Comparison of ENCODE assay signal across 12 cellular contexts in the genomic region with DNA sequence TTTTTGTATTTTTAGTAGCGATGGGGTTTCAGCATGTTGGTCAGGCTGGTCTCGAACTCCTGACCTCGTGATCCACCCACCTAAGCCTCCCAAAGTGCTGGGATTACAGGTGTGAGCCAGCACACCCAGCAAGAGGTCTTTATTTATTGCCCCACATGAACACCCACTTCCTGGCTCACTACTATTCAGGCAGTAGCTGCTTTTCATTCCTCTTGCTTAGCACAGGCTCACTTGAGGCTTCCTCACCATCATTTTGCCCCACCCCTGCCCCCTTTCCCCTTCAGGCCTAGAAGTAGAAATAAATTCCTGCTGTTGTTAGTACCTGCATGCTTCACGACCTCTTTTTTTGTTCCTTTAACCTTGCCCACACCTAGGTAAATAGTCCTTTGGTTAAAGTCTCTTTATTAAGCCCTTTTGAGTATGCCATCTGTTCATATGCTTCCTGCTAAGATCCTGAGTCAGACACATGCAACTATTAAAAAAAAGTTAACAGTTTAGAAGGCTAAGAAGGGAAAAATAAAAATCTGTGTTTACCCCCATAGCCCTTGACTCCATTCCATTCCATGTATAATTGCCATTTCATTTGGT. TPM values are rescaled to one million over a fixed set of nuclear protein-coding genes. Genes with fewer than 3 reads are reported as not detected.
DNase-seq lines count a peak whose midpoint lies in the region; TF ChIP-seq lines count a peak whose summit lies in the region.
"Had no signal": no experiment of that assay in that cellular context is flagged by ENCODE, and none has a peak within 500 bp of the region (broad histone marks: within the 10 kb centered on the region; RNA-seq: fewer than 3 reads in every experiment).

No MANE protein-coding gene starts in this region.

- no peak for TF ChIP-seq CTCF in lower leg skin (IDR thresholded peaks at IDR 0.05)

- in situ Hi-C loops in G401 (cut with HindIII; ENCODE audit: low sequenced_read_pairs), result no loop called here

- WGBS in lower leg skin, 2 donors, result 76 to 85% methylated on average over 4 of the region's 4 CpGs

- peaks cover 7% of the 10 kb centered on the region for H3K9me3 Mint-ChIP-seq in activated naive CD4-positive, alpha-beta T cell treated with anti-CD3 and anti-CD28 coated beads for 36 hours
- H3K9me3 Mint-ChIP-seq in dendritic cell treated with granulocyte-macrophage colony-stimulating factor and Interleukin-4, amounts not matched to agents 40 ng/mL and 50 ng/mL, for 4 days, result no peaks in the 10 kb centered on the region

- no peak overlapping the region for H3K4me3 ChIP-seq in lower leg skin (ENCODE audit: low read depth, poor library complexity, severe bottlenecking)
- H3K4me3 ChIP-seq: BLaER1 treated with 17β-estradiol and CSF1 and Interleukin-3, amounts not matched to agents 10 nM and 100 nM; GM23338 had no signal

- TF ChIP-seq POLR2A in lower leg skin (IDR thresholded peaks at IDR 0.05), result no peak

- CTCF ChIA-PET in activated naive CD4-positive, alpha-beta T cell treated with anti-CD3 and anti-CD28 coated beads for 36 hours (lab: Charles Lee), result interaction anchor here (1.0 kb wide), 1 partner anchor 10 kb away, joined by 3 read pairs; no protein-coding TSS in a partner anchor

- intact Hi-C loops in activated naive CD4-positive, alpha-beta T cell treated with anti-CD3 and anti-CD28 coated beads for 36 hours (cut with micrococcal nuclease), result no loop called here
- intact Hi-C loops in dendritic cell treated with granulocyte-macrophage colony-stimulating factor and Interleukin-4, amounts not matched to agents 40 ng/mL and 50 ng/mL, for 4 days (cut with micrococcal nuclease), result no loop called here
- intact Hi-C loops in lower leg skin (cut with DNase I; ENCODE audit: low total_unique reads), result no loop called here

- H3K4me3 Mint-ChIP-seq in activated naive CD4-positive, alpha-beta T cell treated with anti-CD3 and anti-CD28 coated beads for 36 hours, result no peak overlapping the region
- H3K4me3 Mint-ChIP-seq in dendritic cell treated with granulocyte-macrophage colony-stimulating factor and Interleukin-4, amounts not matched to agents 40 ng/mL and 50 ng/mL, for 4 days, result no peak overlapping the region
- H3K4me3 Mint-ChIP-seq: GM23338 had no signal

- H3K36me3 Mint-ChIP-seq in activated naive CD4-positive, alpha-beta T cell treated with anti-CD3 and anti-CD28 coated beads for 36 hours (ENCODE audit: low read depth), result no peaks in the 10 kb centered on the region
- H3K36me3 Mint-ChIP-seq in dendritic cell treated with granulocyte-macrophage colony-stimulating factor and Interleukin-4, amounts not matched to agents 40 ng/mL and 50 ng/mL, for 4 days (ENCODE audit: low read depth), result no peaks in the 10 kb centered on the region

- DNase-seq in activated naive CD4-positive, alpha-beta T cell treated with anti-CD3 and anti-CD28 coated beads for 36 hours, result peak; percentile 6
- DNase-seq in activated naive CD4-positive, alpha-beta T cell treated with anti-CD3 and anti-CD28 coated beads, Interleukin-2, amount 50 U/mL, for 16 hours, result no peak
- peak; percentile 57 for DNase-seq in G401 (ENCODE audit: low spot score)
- DNase-seq in renal cortical epithelial cell (ENCODE audit: low read depth), result peak; percentile 38
- no peak for DNase-seq in lower leg skin (ENCODE audit: low spot score in 2 of 2)
- DNase-seq in NCI-H1417 (lab: John Stamatoyannopoulos, UW), result no peak
- DNase-seq: EL, HCEC 1CT, NCI-H1930 had no signal

- H3K27me3 Mint-ChIP-seq in activated naive CD4-positive, alpha-beta T cell treated with anti-CD3 and anti-CD28 coated beads for 36 hours (ENCODE audit: low read depth), result no peaks in the 10 kb centered on the region
- H3K27me3 Mint-ChIP-seq in dendritic cell treated with granulocyte-macrophage colony-stimulating factor and Interleukin-4, amounts not matched to agents 40 ng/mL and 50 ng/mL, for 4 days, result peaks cover 12% of the 10 kb centered on the region

- no peak overlapping the region for H3K27ac Mint-ChIP-seq in activated naive CD4-positive, alpha-beta T cell treated with anti-CD3 and anti-CD28 coated beads for 36 hours
- peak overlapping the region; percentile 27 for H3K27ac Mint-ChIP-seq in dendritic cell treated with granulocyte-macrophage colony-stimulating factor and Interleukin-4, amounts not matched to agents 40 ng/mL and 50 ng/mL, for 4 days
- H3K27ac Mint-ChIP-seq: GM23338 had no signal

- H3K4me1 Mint-ChIP-seq in activated naive CD4-positive, alpha-beta T cell treated with anti-CD3 and anti-CD28 coated beads for 36 hours (ENCODE audit: low read depth), result peaks cover 18% of the 10 kb centered on the region
- peaks cover 13% of the 10 kb centered on the region for H3K4me1 Mint-ChIP-seq in dendritic cell treated with granulocyte-macrophage colony-stimulating factor and Interleukin-4, amounts not matched to agents 40 ng/mL and 50 ng/mL, for 4 days (ENCODE audit: low read depth)
- H3K4me1 Mint-ChIP-seq: GM23338 had no signal

RNA-seq across cellular contexts. Expression of a gene that starts 33.5 kb away (rescaled TPM):
- 100 to 1,000 TPM; 110 to 112 TPM for total RNA-seq in activated naive CD4-positive, alpha-beta T cell treated with anti-CD3 and anti-CD28 coated beads for 36 hours
- 35.2 and 62.6 TPM in 2 replicates for total RNA-seq in G401 (2014; rRNA removed; shearing (Covaris generic))
- total RNA-seq in renal cortical epithelial cell (310 and 1,405 TPM in 2 replicates), lower leg skin (100 to 1,000 TPM; 749 to 856 (median 792) TPM)

Comparison
In these comparisons a context has a peak if more than half of its experiments do, and no peak if none do; other contexts are left out.
1. DNase-seq: peak in activated naive CD4-positive, alpha-beta T cell treated with anti-CD3 and anti-CD28 coated beads for 36 hours (single experiment), G401 (single experiment) and renal cortical epithelial cell (single experiment); none in activated naive CD4-positive, alpha-beta T cell treated with anti-CD3 and anti-CD28 coated beads, Interleukin-2, amount 50 U/mL, for 16 hours (single experiment), lower leg skin (0 of 2) and NCI-H1417 (0 of 3).